Comparison of ENCODE assay signal across 29 cellular contexts in the genomic region with DNA sequence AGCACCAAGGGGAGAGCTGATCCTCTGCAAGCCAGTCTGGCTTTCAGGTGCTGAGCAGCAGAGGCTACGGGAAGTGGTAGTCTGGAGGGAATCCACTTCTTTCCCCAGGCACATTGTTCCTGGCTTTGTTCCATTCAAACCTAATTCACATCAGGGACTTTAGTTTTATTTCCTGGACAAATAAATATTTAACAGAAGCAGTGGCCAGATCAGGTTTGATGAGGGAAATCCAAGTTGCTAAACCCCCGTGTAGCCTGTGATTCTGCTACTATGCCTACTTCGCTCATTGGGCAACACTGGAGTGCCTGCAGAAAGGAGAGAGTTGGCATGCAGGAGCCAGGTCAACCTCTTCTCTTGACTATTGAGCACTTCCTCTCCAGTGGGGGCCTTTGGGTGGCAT. TPM values are rescaled to one million over a fixed set of nuclear protein-coding genes. Genes with fewer than 3 reads are reported as not detected.
"Had no signal": no experiment of that assay in that cellular context is flagged by ENCODE, and none has a peak within 500 bp of the region (broad histone marks: within the 10 kb centered on the region; RNA-seq: fewer than 3 reads in every experiment).

No MANE protein-coding gene starts in this region.

- H3K9me3 ChIP-seq: MG63 had no signal

- H3K27me3 ChIP-seq: ascending aorta, MG63 had no signal

- H3K4me1 ChIP-seq: ascending aorta had no signal

- H3K4me1 Mint-ChIP-seq: activated naive CD4-positive, alpha-beta T cell treated with anti-CD3 and anti-CD28 coated beads, Interleukin-2, amount 50 U/mL, for 24 hours; activated naive CD8-positive, alpha-beta T cell treated with anti-CD3 and anti-CD28 coated beads, Interleukin-2, amount 50 U/mL, for 24 hours; brain had no signal

- H3K36me3 Mint-ChIP-seq: brain had no signal

- H3K36me3 ChIP-seq: ascending aorta, MG63 had no signal

- DNase-seq: activated CD4-positive, alpha-beta T cell treated with anti-CD3 and anti-CD28 coated beads for 48 hours; activated CD4-positive, alpha-beta T cell treated with anti-CD3 and anti-CD28 coated beads, Interleukin-2, amount 50 U/mL, for 4 hours; activated CD4-positive, CD25-positive, alpha-beta regulatory T cell treated with anti-CD3 and anti-CD28 coated beads, Interleukin-2, amount 50 U/mL, for 72 hours; activated CD8-positive, alpha-beta memory T cell treated with anti-CD3 and anti-CD28 coated beads, Interleukin-2, amount 10 ng/mL, durations not matched to agents 7 days and 5 days; activated effector memory CD4-positive, alpha-beta T cell treated with Interleukin-2 at 50 U/mL for 16 hours; activated naive CD4-positive, alpha-beta T cell; activated naive CD8-positive, alpha-beta T cell treated with anti-CD3 and anti-CD28 coated beads, Interleukin-2, amount 50 U/mL, for 24 hours; activated T-cell treated with anti-CD3 and anti-CD28 coated beads, Interleukin-2, amount 50 U/mL, for 24 hours; amniotic stem cell; MG63; NCI-H1105; NCI-H1436; NCI-H1694 treated with DMSO at 0.1 percent for 48 hours; NCI-H2029 treated with DMSO at 0.1 percent for 48 hours; NCI-H510A treated with DMSO at 0.1 percent for 48 hours; NCI-H69; NK-92 treated with Interleukin-12 subunit alpha and Interleukin-12 subunit beta, amount 100 ng/mL, for 24 hours; RPMI8226; T-helper 1 cell had no signal

- H3K27ac Mint-ChIP-seq: activated CD8-positive, alpha-beta memory T cell treated with anti-CD3 and anti-CD28 coated beads, Interleukin-2, amount 10 ng/mL, durations not matched to agents 7 days and 5 days; activated naive CD4-positive, alpha-beta T cell treated with anti-CD3 and anti-CD28 coated beads, Interleukin-2, amount 50 U/mL, for 24 hours; activated naive CD8-positive, alpha-beta T cell treated with anti-CD3 and anti-CD28 coated beads, Interleukin-2, amount 50 U/mL, for 24 hours; activated T-cell treated with anti-CD3 and anti-CD28 coated beads, Interleukin-2, amount 50 U/mL, for 24 hours; activated T-helper 1 cell treated with anti-CD3 and anti-CD28 coated beads, Interleukin-12 subunit alpha, Interleukin-12 subunit beta, Interleukin-2, Interleukin-4 antibody, amounts not matched to agents 30 ng/mL and 10 ng/mL and 1 ng/mL, durations not matched to agents 14 hours and 24 hours and 36 hours; brain; WTC11 had no signal

- H3K4me3 Mint-ChIP-seq: activated CD8-positive, alpha-beta memory T cell treated with anti-CD3 and anti-CD28 coated beads, Interleukin-2, amount 10 ng/mL, durations not matched to agents 7 days and 5 days; activated naive CD4-positive, alpha-beta T cell treated with anti-CD3 and anti-CD28 coated beads, Interleukin-2, amount 50 U/mL, for 24 hours; activated naive CD8-positive, alpha-beta T cell treated with anti-CD3 and anti-CD28 coated beads, Interleukin-2, amount 50 U/mL, for 24 hours; activated T-cell treated with anti-CD3 and anti-CD28 coated beads, Interleukin-2, amount 50 U/mL, for 24 hours; activated T-helper 1 cell treated with anti-CD3 and anti-CD28 coated beads, Interleukin-12 subunit alpha, Interleukin-12 subunit beta, Interleukin-2, Interleukin-4 antibody, amounts not matched to agents 30 ng/mL and 10 ng/mL and 1 ng/mL, durations not matched to agents 14 hours and 24 hours and 36 hours; brain; WTC11 had no signal

- ATAC-seq: activated CD8-positive, alpha-beta memory T cell treated with anti-CD3 and anti-CD28 coated beads, Interleukin-2, amount 10 ng/mL, durations not matched to agents 7 days and 5 days; activated naive CD8-positive, alpha-beta T cell treated with anti-CD3 and anti-CD28 coated beads, Interleukin-2, amount 50 U/mL, for 24 hours; Panc1; Right ventricle myocardium inferior; WTC11 had no signal

- H3K27ac ChIP-seq: ascending aorta, KMS-11, SK-N-MC had no signal

- H3K4me3 ChIP-seq: ascending aorta, MG63, SK-N-MC had no signal

RNA-seq across cellular contexts. Expression of a gene that starts 41.2 kb away (rescaled TPM):
- total RNA-seq: activated T-helper 1 cell treated with anti-CD3 and anti-CD28 coated beads, Interleukin-12 subunit alpha, Interleukin-12 subunit beta, Interleukin-2, Interleukin-4 antibody, amounts not matched to agents 30 ng/mL and 10 ng/mL and 1 ng/mL, durations not matched to agents 14 hours and 24 hours and 36 hours; ascending aorta; T-helper 2 cell treated with Interferon-gamma antibody and Interleukin-4, amounts not matched to agents 100 ng/mL and 5 ng/mL, for 36 hours had no signal
